1 cellular context compared by ENCODE assay signal in genomic region chr3:49171119-49171774, GRCh38.
A peak's percentile ranks its signal among the peaks of the same experiment; 100 is the strongest.
TF ChIP-seq lines count a peak whose summit lies in the region.

KLHDC8B (plus strand) TSS chr3:49171598; CDS start chr3:49172770, 1,172 bp downstream.

TF ChIP-seq in HepG2, 621 proteins besides CTCF, POLR2A, EP300 and RAD21 (continued from another document):
- TF ChIP-seq, protein P1, sequence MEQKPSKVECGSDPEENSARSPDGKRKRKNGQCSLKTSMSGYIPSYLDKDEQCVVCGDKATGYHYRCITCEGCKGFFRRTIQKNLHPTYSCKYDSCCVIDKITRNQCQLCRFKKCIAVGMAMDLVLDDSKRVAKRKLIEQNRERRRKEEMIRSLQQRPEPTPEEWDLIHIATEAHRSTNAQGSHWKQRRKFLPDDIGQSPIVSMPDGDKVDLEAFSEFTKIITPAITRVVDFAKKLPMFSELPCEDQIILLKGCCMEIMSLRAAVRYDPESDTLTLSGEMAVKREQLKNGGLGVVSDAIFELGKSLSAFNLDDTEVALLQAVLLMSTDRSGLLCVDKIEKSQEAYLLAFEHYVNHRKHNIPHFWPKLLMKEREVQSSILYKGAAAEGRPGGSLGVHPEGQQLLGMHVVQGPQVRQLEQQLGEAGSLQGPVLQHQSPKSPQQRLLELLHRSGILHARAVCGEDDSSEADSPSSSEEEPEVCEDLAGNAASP (CRISPR knock-in tag; IDR thresholded peaks at IDR 0.05; ENCODE audit: borderline replicate concordance): peak; percentile 43; the same call in 1 of the 2 replicates
- peak; percentile 77; the same call in 1 of the 2 replicates for TF ChIP-seq ZBTB25 (CRISPR knock-in tag; IDR thresholded peaks at IDR 0.05)
- TF ChIP-seq ZNF615 (CRISPR knock-in tag; IDR thresholded peaks at IDR 0.05; ENCODE audit: borderline replicate concordance): no peak
- TF ChIP-seq ARNTL (CRISPR knock-in tag; IDR thresholded peaks at IDR 0.05): peak; percentile 66; the same call in 1 of the 2 replicates
